Comparison of ENCODE assay signal across 30 cellular contexts in genomic region chr3:36332139-36332538, GRCh38.
"Had no signal": no experiment of that assay in that cellular context is flagged by ENCODE, and none has a peak within 500 bp of the region (broad histone marks: within the 10 kb centered on the region; RNA-seq: fewer than 3 reads in every experiment).

No MANE protein-coding gene starts in this region.

- H3K4me3 ChIP-seq: MG63, PC-9, SJCRH30, SK-N-MC had no signal

- H3K4me1 ChIP-seq: SJCRH30 had no signal

- H3K36me3 ChIP-seq: MG63, SJCRH30 had no signal

- H3K4me2 ChIP-seq: KMS-11, PC-9 had no signal

- DNase-seq: Karpas-422, MG63, MV-4-11, NCI-H1092, NCI-H1105, NCI-H1417 treated with DMSO at 0.1 percent for 48 hours, NCI-H1436 treated with DMSO at 0.1 percent for 48 hours, NCI-H1694 treated with DMSO at 0.1 percent for 48 hours, NCI-H187 treated with DMSO at 0.1 percent for 48 hours, NCI-H2029, NCI-H2081, NCI-H2171 treated with DMSO at 0.1 percent for 48 hours, NCI-H226, NCI-H446 treated with DMSO at 0.1 percent for 48 hours, NCI-H510A, NCI-H524, NCI-H526, NCI-H748 treated with DMSO at 0.1 percent for 48 hours, NCI-H82, PC-9, SHP77, SIG-M5, SJCRH30, T-cell had no signal

- H3K27me3 ChIP-seq: MG63, SJCRH30 had no signal

- ATAC-seq: Panc1, Right ventricle myocardium inferior, SK-N-SH treated with all-trans-retinoic acid at 6 μM for 48 hours, T-cell had no signal

- H3K27ac ChIP-seq: KMS-11, PC-9, RWPE1, SJCRH30, SK-N-MC had no signal

- H2AFZ ChIP-seq: PC-9 had no signal

- H3K9ac ChIP-seq: KMS-11 had no signal

- H3K9me3 ChIP-seq: MG63, SJCRH30 had no signal
